9 cellular contexts compared by ENCODE assay signal in genomic region chr20:50514035-50514337, GRCh38. TPM values are rescaled to one million over a fixed set of nuclear protein-coding genes. Genes with fewer than 3 reads are reported as not detected.
DNase-seq lines count a peak whose midpoint lies in the region; TF ChIP-seq lines count a peak whose summit lies in the region.
"Had no signal": no experiment of that assay in that cellular context is flagged by ENCODE, and none has a peak within 500 bp of the region (broad histone marks: within the 10 kb centered on the region; RNA-seq: fewer than 3 reads in every experiment).

No MANE protein-coding gene starts in this region.

- CTCF ChIA-PET in CD8-positive, alpha-beta memory T cell (lab: Charles Lee): interaction anchor here (0.7 to 2.4 kb wide), 7 partner anchors 10 to 66 kb away, joined by 3 to 7 read pairs (median 4); no protein-coding TSS in a partner anchor

- H3K9me3 Mint-ChIP-seq in CD8-positive, alpha-beta memory T cell: no peaks in the 10 kb centered on the region

- H3K27ac Mint-ChIP-seq in CD8-positive, alpha-beta memory T cell: peak overlapping the region; percentile 36 to 92 (median 86)

- H3K36me3 ChIP-seq in CD8-positive, alpha-beta memory T cell (ENCODE audit: insufficient read depth, low read length): no peaks in the 10 kb centered on the region
- H3K36me3 ChIP-seq in Peyer's patch: no peaks in the 10 kb centered on the region
- H3K36me3 ChIP-seq in effector memory CD4-positive, alpha-beta T cell (ENCODE audit: control insufficient read depth, insufficient read depth, low read length): peaks cover 5% of the 10 kb centered on the region

- no peaks in the 10 kb centered on the region for H3K27me3 ChIP-seq in CD8-positive, alpha-beta memory T cell (ENCODE audit: insufficient read depth, low read length, poor library complexity, severe bottlenecking)
- H3K27me3 ChIP-seq in Peyer's patch: no peaks in the 10 kb centered on the region
- H3K27me3 ChIP-seq in effector memory CD4-positive, alpha-beta T cell (replicated peaks; ENCODE audit: control insufficient read depth, insufficient read depth, low read length, poor library complexity, severe bottlenecking): no peaks in the 10 kb centered on the region

- H3K4me1 Mint-ChIP-seq in CD8-positive, alpha-beta memory T cell: peaks cover 82 to 88% (median 83%) of the 10 kb centered on the region in 3 donors

- H3K4me3 ChIP-seq in CD8-positive, alpha-beta memory T cell (ENCODE audit: low read length): peak overlapping the region; percentile 38
- H3K4me3 ChIP-seq in Peyer's patch (no peak overlapping the region), retinal pigment epithelial cell (ENCODE audit: low read length) (peak overlapping the region; percentile 98)
- no peak overlapping the region for H3K4me3 ChIP-seq in effector memory CD4-positive, alpha-beta T cell (ENCODE audit: insufficient read depth, low read depth, low read length, poor library complexity, severe bottlenecking)

- no peaks in the 10 kb centered on the region for H3K9me3 ChIP-seq in CD8-positive, alpha-beta memory T cell (ENCODE audit: low read length)
- no peaks in the 10 kb centered on the region for H3K9me3 ChIP-seq in Peyer's patch
- no peaks in the 10 kb centered on the region for H3K9me3 ChIP-seq in effector memory CD4-positive, alpha-beta T cell (ENCODE audit: control insufficient read depth, low read length)

- H3K27ac ChIP-seq in CD8-positive, alpha-beta memory T cell (ENCODE audit: low read depth, low read length): peak overlapping the region; percentile 33
- peak overlapping the region; percentile 26 to 81 (median 62) for H3K27ac ChIP-seq in Peyer's patch
- H3K27ac ChIP-seq in effector memory CD4-positive, alpha-beta T cell (ENCODE audit: insufficient read depth, low read length, poor library complexity, severe bottlenecking): peak overlapping the region; percentile 30

- DNase-seq in CD8-positive, alpha-beta memory T cell: no peak
- DNase-seq in Peyer's patch (no peak), retinal pigment epithelial cell (ENCODE audit: low read depth) (no peak), NCI-H2196 treated with DMSO at 0.1 percent for 48 hours (lab: John Stamatoyannopoulos, UW; ENCODE audit: unreplicated experiment) (no peak), midbrain (lab: John Stamatoyannopoulos, UW) (no peak), DMS114 treated with DMSO at 0.1 percent for 48 hours (lab: John Stamatoyannopoulos, UW; ENCODE audit: unreplicated experiment) (no peak), AG08395 (ENCODE audit: low spot score) (no peak)
- no peak for DNase-seq in effector memory CD4-positive, alpha-beta T cell
- DNase-seq: mesendoderm had no signal

- no peak for TF ChIP-seq POLR2A in Peyer's patch (IDR thresholded peaks at IDR 0.05)

- peaks cover 85% of the 10 kb centered on the region for H3K4me1 ChIP-seq in CD8-positive, alpha-beta memory T cell (ENCODE audit: insufficient read depth, low read length)
- peaks cover 0 to 56% (median 28%) of the 10 kb centered on the region in 4 donors for H3K4me1 ChIP-seq in Peyer's patch
- H3K4me1 ChIP-seq in effector memory CD4-positive, alpha-beta T cell (ENCODE audit: control insufficient read depth, insufficient read depth, low read length, poor library complexity, severe bottlenecking): peaks cover 49% of the 10 kb centered on the region

- TF ChIP-seq CTCF in Peyer's patch (IDR thresholded peaks at IDR 0.05): no peak
- TF ChIP-seq CTCF in retinal pigment epithelial cell (conservative IDR thresholded peaks at IDR 0.05; ENCODE audit: low read depth, low read length): no peak

- H3K4me3 Mint-ChIP-seq in CD8-positive, alpha-beta memory T cell: peak overlapping the region; percentile 82 to 98 (median 95)

- peaks cover 0 to 12% (median 0%) of the 10 kb centered on the region in 3 donors for H3K36me3 Mint-ChIP-seq in CD8-positive, alpha-beta memory T cell

- POLR2A ChIA-PET in CD8-positive, alpha-beta memory T cell (lab: Charles Lee): no interaction called here

- no peaks in the 10 kb centered on the region for H3K27me3 Mint-ChIP-seq in CD8-positive, alpha-beta memory T cell

RNA-seq across cellular contexts. Expression of gene PTPN1, which starts 3.8 kb away (rescaled TPM):
- total RNA-seq in CD8-positive, alpha-beta memory T cell: 10 to 100 TPM; 64.2 to 67.3 TPM
- 35.7 TPM for polyA plus RNA-seq in CD8-positive, alpha-beta memory T cell
- total RNA-seq in Peyer's patch: 10 to 100 TPM; 13.8 to 40.4 (median 22.0) TPM

Comparison
In these comparisons a context has a peak if more than half of its experiments do, and no peak if none do; other contexts are left out.
1. H3K4me3 ChIP-seq: peak in CD8-positive, alpha-beta memory T cell (single experiment) and retinal pigment epithelial cell (single experiment); none in Peyer's patch (0 of 4) and effector memory CD4-positive, alpha-beta T cell (single experiment).
2. Peak in every context shown above with its lines, with median percentiles within 50 percentile points of each other: H3K27ac ChIP-seq.